ENCODE assay signal across 1 cellular context in the genomic region with DNA sequence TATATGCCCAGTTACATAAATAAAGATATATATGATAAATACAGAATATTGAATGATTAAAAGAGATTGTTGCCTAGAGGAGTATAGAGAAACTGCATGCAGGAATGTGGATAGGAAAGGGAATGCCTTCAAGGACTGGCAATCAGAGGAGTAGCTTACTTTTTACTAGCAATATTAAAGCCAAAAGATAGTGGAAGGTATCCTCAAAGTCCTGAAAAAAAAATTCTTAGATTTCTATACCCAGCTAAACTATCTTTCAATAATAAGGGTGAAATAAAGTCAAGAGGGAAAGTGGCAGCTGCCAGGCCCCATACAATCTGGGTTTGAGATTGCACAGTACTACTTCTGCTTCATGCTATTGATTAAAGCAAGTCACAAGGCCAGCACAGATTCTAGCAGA.
TF ChIP-seq lines count a peak whose summit lies in the region.

No MANE protein-coding gene starts in this region.

TF ChIP-seq in K562, 482 proteins besides CTCF, POLR2A, EP300 and RAD21:
- TF ChIP-seq, protein P1, sequence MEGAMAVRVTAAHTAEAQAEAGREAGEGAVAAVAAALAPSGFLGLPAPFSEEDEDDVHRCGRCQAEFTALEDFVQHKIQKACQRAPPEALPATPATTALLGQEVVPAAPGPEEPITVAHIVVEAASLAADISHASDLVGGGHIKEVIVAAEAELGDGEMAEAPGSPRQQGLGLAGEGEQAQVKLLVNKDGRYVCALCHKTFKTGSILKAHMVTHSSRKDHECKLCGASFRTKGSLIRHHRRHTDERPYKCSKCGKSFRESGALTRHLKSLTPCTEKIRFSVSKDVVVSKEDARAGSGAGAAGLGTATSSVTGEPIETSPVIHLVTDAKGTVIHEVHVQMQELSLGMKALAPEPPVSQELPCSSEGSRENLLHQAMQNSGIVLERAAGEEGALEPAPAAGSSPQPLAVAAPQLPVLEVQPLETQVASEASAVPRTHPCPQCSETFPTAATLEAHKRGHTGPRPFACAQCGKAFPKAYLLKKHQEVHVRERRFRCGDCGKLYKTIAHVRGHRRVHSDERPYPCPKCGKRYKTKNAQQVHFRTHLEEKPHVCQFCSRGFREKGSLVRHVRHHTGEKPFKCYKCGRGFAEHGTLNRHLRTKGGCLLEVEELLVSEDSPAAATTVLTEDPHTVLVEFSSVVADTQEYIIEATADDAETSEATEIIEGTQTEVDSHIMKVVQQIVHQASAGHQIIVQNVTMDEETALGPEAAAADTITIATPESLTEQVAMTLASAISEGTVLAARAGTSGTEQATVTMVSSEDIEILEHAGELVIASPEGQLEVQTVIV (CRISPR knock-in tag; IDR thresholded peaks at IDR 0.05; ENCODE audit: borderline replicate concordance): no peak
- TF ChIP-seq EGR1 (conservative IDR thresholded peaks at IDR 0.05) (no peak), ZFP1 (CRISPR knock-in tag; IDR thresholded peaks at IDR 0.05) (peak; percentile 69)
